In genomic region chr18:32980896-32981295, GRCh38 we compare ENCODE assay signal across 27 cellular contexts.
"Had no signal": no experiment of that assay in that cellular context is flagged by ENCODE, and none has a peak within 500 bp of the region (broad histone marks: within the 10 kb centered on the region; RNA-seq: fewer than 3 reads in every experiment).

No MANE protein-coding gene starts in this region.

- H3K4me1 ChIP-seq: breast epithelium, colonic mucosa, esophagus muscularis mucosa, heart right ventricle, right lobe of liver, stomach, suprapubic skin, tibial nerve had no signal

- DNase-seq: activated CD4-positive, alpha-beta T cell treated with anti-CD3 and anti-CD28 coated beads, Interleukin-2, amount 10 ng/mL, durations not matched to agents 7 days and 5 days; activated CD4-positive, CD25-positive, alpha-beta regulatory T cell treated with anti-CD3 and anti-CD28 coated beads, Interleukin-2, amount 50 U/mL, for 72 hours; activated CD8-positive, alpha-beta memory T cell treated with anti-CD3 and anti-CD28 coated beads, Interleukin-2, amount 10 ng/mL, durations not matched to agents 7 days and 5 days; activated CD8-positive, alpha-beta T cell treated with anti-CD3 and anti-CD28 coated beads for 36 hours; activated gamma-delta T cell; activated naive CD4-positive, alpha-beta T cell treated with anti-CD3 and anti-CD28 coated beads, Interleukin-2, amount 50 U/mL, for 16 hours; activated naive CD8-positive, alpha-beta T cell treated with anti-CD3 and anti-CD28 coated beads, Interleukin-2, amount 50 U/mL, for 24 hours; activated T-cell treated with anti-CD3 and anti-CD28 coated beads for 4 hours; anterior cingulate cortex; colonic mucosa; dorsolateral prefrontal cortex; heart right ventricle; left colon; mucosa of descending colon; occipital lobe; posterior cingulate gyrus; right lobe of liver; stomach; T-helper 17 cell had no signal

- ATAC-seq: activated CD8-positive, alpha-beta memory T cell treated with anti-CD3 and anti-CD28 coated beads, Interleukin-2, amount 10 ng/mL, durations not matched to agents 7 days and 5 days; activated CD8-positive, alpha-beta T cell treated with anti-CD3 and anti-CD28 coated beads for 36 hours; activated naive CD8-positive, alpha-beta T cell treated with anti-CD3 and anti-CD28 coated beads, Interleukin-2, amount 50 U/mL, for 24 hours; heart right ventricle; left colon; mucosa of descending colon; right lobe of liver; stimulated activated memory B cell treated with anti-CD40 and anti-IgM and Interleukin-4, amounts not matched to agents 10 μg/mL and 1 μg/mL and 100 μg/mL, for 72 hours; T-helper 17 cell had no signal

- H3K36me3 ChIP-seq: breast epithelium, colonic mucosa, esophagus muscularis mucosa, heart right ventricle, right lobe of liver, stomach, suprapubic skin, tibial nerve had no signal

- H3K27ac ChIP-seq: breast epithelium, colonic mucosa, dorsolateral prefrontal cortex, esophagus muscularis mucosa, heart right ventricle, right lobe of liver, skin epidermis, stomach, suprapubic skin, tibial nerve had no signal

- H3K9me3 ChIP-seq: breast epithelium, colonic mucosa, esophagus muscularis mucosa, heart right ventricle, mucosa of descending colon, right lobe of liver, stomach, suprapubic skin, tibial nerve had no signal

- H3K27me3 ChIP-seq: breast epithelium, colonic mucosa, esophagus muscularis mucosa, heart right ventricle, right lobe of liver, stomach, suprapubic skin, tibial nerve had no signal

- FAIRE-seq: keratinocyte, urothelium cell line had no signal

- H3K4me3 ChIP-seq: breast epithelium, colonic mucosa, dorsolateral prefrontal cortex, esophagus muscularis mucosa, heart right ventricle, mucosa of descending colon, right lobe of liver, skin epidermis, stomach, suprapubic skin, tibial nerve had no signal
